Comparison of ENCODE assay signal across 17 cellular contexts in the genomic region with DNA sequence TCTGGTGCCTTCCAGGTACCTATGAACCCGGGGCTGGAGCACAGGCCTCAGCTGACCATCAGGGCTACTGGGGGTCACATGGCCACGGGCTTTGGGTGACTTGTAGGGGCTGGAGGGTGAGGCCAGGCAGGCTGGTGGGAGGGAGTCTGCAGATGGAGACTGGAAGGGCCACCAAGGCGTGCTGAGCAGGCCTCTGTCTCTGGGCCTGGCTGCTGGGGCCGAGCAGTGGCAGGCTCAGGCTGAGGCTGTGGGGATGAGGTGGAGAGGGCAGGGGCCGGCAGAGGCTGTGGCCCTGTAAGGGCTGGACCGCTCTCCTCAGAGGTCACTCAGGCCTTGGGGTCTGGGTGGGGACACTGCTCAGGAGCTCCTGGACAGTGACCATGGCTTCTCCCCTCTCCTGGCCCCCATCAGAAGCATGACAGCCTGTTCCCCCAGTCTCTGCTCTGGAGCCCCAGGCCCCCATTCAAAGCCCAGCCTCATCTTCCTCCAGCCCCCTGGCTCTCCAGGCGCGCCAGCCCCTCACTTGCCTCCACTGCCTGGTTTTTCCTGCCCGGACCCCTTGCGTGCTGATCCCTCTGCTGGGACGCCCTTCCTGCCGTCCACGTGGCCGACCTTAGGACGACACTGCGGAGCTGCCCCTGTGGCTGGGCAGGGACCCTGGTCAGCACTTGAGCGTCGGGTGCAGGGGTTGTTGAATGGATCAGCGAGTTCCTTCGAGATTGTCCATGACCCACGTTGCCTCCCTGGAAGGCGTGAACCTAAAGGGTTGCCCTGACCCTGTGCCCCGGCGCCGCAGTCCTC. TPM values are rescaled to one million over a fixed set of nuclear protein-coding genes. Genes with fewer than 3 reads are reported as not detected.
"Had no signal": no experiment of that assay in that cellular context is flagged by ENCODE, and none has a peak within 500 bp of the region (broad histone marks: within the 10 kb centered on the region; RNA-seq: fewer than 3 reads in every experiment).

No MANE protein-coding gene starts in this region.

- ATAC-seq: activated T-helper 17 cell treated with anti-CD3 and anti-CD28 coated beads, Interleukin-2, amount 50 U/mL, for 72 hours; effector memory CD8-positive, alpha-beta T cell; mucosa of descending colon; naive thymus-derived CD8-positive, alpha-beta T cell; stimulated activated naive CD8-positive, alpha-beta T cell treated with anti-CD3 and anti-CD28 coated beads, Interleukin-15, Interleukin-2, amounts not matched to agents 100 U/mL and 50 U/mL, for 24 hours had no signal

- H3K9me3 ChIP-seq: adrenal gland, mucosa of descending colon, sigmoid colon had no signal

- H3K4me1 ChIP-seq: adrenal gland had no signal

- H3K9me3 Mint-ChIP-seq: activated T-helper 17 cell treated with anti-CD3 and anti-CD28 coated beads, Interleukin-2, amount 50 U/mL, for 72 hours; dendritic cell treated with granulocyte-macrophage colony-stimulating factor and Interleukin-4, amounts not matched to agents 40 ng/mL and 50 ng/mL, for 4 days; effector memory CD8-positive, alpha-beta T cell; naive thymus-derived CD8-positive, alpha-beta T cell; T-helper 2 cell treated with Interferon-gamma antibody and Interleukin-4, amounts not matched to agents 5 μg/mL and 100 μg/mL, for 36 hours had no signal

- H3K4me1 Mint-ChIP-seq: activated T-helper 17 cell treated with anti-CD3 and anti-CD28 coated beads, Interleukin-2, amount 50 U/mL, for 72 hours had no signal

- H3K36me3 ChIP-seq: adrenal gland, sigmoid colon had no signal

- H3K27ac ChIP-seq: adrenal gland, sigmoid colon had no signal

- H3K4me3 Mint-ChIP-seq: activated T-helper 17 cell treated with anti-CD3 and anti-CD28 coated beads, Interleukin-2, amount 50 U/mL, for 72 hours; dendritic cell treated with granulocyte-macrophage colony-stimulating factor and Interleukin-4, amounts not matched to agents 40 ng/mL and 50 ng/mL, for 4 days; effector memory CD8-positive, alpha-beta T cell; naive thymus-derived CD8-positive, alpha-beta T cell; T-helper 2 cell treated with Interferon-gamma antibody and Interleukin-4, amounts not matched to agents 5 μg/mL and 100 μg/mL, for 36 hours had no signal

- H3K27ac Mint-ChIP-seq: activated T-helper 17 cell treated with anti-CD3 and anti-CD28 coated beads, Interleukin-2, amount 50 U/mL, for 72 hours; dendritic cell treated with granulocyte-macrophage colony-stimulating factor and Interleukin-4, amounts not matched to agents 40 ng/mL and 50 ng/mL, for 4 days; effector memory CD8-positive, alpha-beta T cell; naive thymus-derived CD8-positive, alpha-beta T cell; T-helper 2 cell treated with Interferon-gamma antibody and Interleukin-4, amounts not matched to agents 5 μg/mL and 100 μg/mL, for 36 hours had no signal

- H3K36me3 Mint-ChIP-seq: naive thymus-derived CD8-positive, alpha-beta T cell had no signal

- H3K4me3 ChIP-seq: adrenal gland, mucosa of descending colon, sigmoid colon had no signal

- DNase-seq: activated CD4-positive, alpha-beta T cell treated with anti-CD3 and anti-CD28 coated beads, Interleukin-2, amount 50 U/mL, for 4 hours; activated naive CD4-positive, alpha-beta T cell treated with anti-CD3 and anti-CD28 coated beads, Interleukin-2, amount 50 U/mL, for 16 hours; central memory CD4-positive, alpha-beta T cell; effector memory CD8-positive, alpha-beta T cell; erythroblast; mammary epithelial cell; nucleus accumbens; sigmoid colon; stimulated activated CD4-positive, alpha-beta T cell treated with anti-CD3 and anti-CD28 coated beads, Interleukin-12 subunit alpha, Interleukin-12 subunit beta, amount 100 ng/mL, for 4 hours; stimulated activated CD4-positive, alpha-beta T cell treated with anti-CD3 and anti-CD28 coated beads, Interleukin-2, amount 100 ng/mL, for 48 hours; stimulated activated naive CD8-positive, alpha-beta T cell treated with anti-CD3 and anti-CD28 coated beads, Interleukin-15, Interleukin-2, amounts not matched to agents 100 U/mL and 50 U/mL, for 24 hours had no signal

RNA-seq across cellular contexts. Expression of a gene that starts 11.1 kb away (rescaled TPM):
- polyA plus RNA-seq: naive thymus-derived CD8-positive, alpha-beta T cell had no signal
